18 cellular contexts compared by ENCODE assay signal in genomic region chr15:78037779-78038305, GRCh38. TPM values are rescaled to one million over a fixed set of nuclear protein-coding genes. Genes with fewer than 3 reads are reported as not detected.
A peak's percentile ranks its signal among the peaks of the same experiment; 100 is the strongest.
DNase-seq lines count a peak whose midpoint lies in the region; ATAC-seq and TF ChIP-seq lines count a peak whose summit lies in the region.
"Had no signal": no experiment of that assay in that cellular context is flagged by ENCODE, and none has a peak within 500 bp of the region (broad histone marks: within the 10 kb centered on the region; RNA-seq: fewer than 3 reads in every experiment).

No MANE protein-coding gene starts in this region.

- 42 to 58% methylated on average over 4 of the region's 4 CpGs for WGBS in upper lobe of left lung, 2 donors

- DNase-seq in activated naive CD4-positive, alpha-beta T cell (lab: John Stamatoyannopoulos, UW) = no peak
- DNase-seq in activated CD8-positive, alpha-beta T cell treated with anti-CD3 and anti-CD28 coated beads for 36 hours = no peak
- DNase-seq in upper lobe of left lung (no peak), T-helper 9 cell (no peak), HAP-1 (ENCODE audit: low spot score in 2 of 2) (no peak)
- DNase-seq: activated CD4-positive, alpha-beta T cell treated with anti-CD3 and anti-CD28 coated beads for 48 hours; adrenal gland; DMS79 treated with DMSO at 0.1 percent for 48 hours; mammary epithelial cell; NCI-H1105 treated with DMSO at 0.1 percent for 48 hours; NCI-H510A had no signal

- peak overlapping the region; percentile 1 for H3K27ac ChIP-seq in muscle layer of duodenum (ENCODE audit: low read length)
- H3K27ac ChIP-seq in upper lobe of left lung = peak overlapping the region; percentile 42 to 68 (median 58)

- H3K36me3 Mint-ChIP-seq in activated naive CD4-positive, alpha-beta T cell treated with anti-CD3 and anti-CD28 coated beads, Interleukin-2, amount 50 U/mL, for 24 hours = peaks cover 9% of the 10 kb centered on the region
- H3K36me3 Mint-ChIP-seq in activated CD8-positive, alpha-beta T cell treated with anti-CD3 and anti-CD28 coated beads for 36 hours (ENCODE audit: low read depth) = peaks cover 26% of the 10 kb centered on the region

- H3K4me1 Mint-ChIP-seq in activated naive CD4-positive, alpha-beta T cell treated with anti-CD3 and anti-CD28 coated beads, Interleukin-2, amount 50 U/mL, for 24 hours = peaks cover 97% of the 10 kb centered on the region
- peaks cover 93% of the 10 kb centered on the region for H3K4me1 Mint-ChIP-seq in activated CD8-positive, alpha-beta T cell treated with anti-CD3 and anti-CD28 coated beads for 36 hours (ENCODE audit: low read depth)

- no peak overlapping the region for H3K4me3 ChIP-seq in muscle layer of duodenum (ENCODE audit: low read depth in 1 of 2, low read length in 2 of 2)
- H3K4me3 ChIP-seq in upper lobe of left lung = no peak overlapping the region
- no peak overlapping the region for H3K4me3 ChIP-seq in HAP-1
- H3K4me3 ChIP-seq: adrenal gland, coronary artery, smooth muscle cell had no signal

- TF ChIP-seq EP300 in upper lobe of left lung (IDR thresholded peaks at IDR 0.05) = no peak

- peak overlapping the region; percentile 53 for H3K4me3 Mint-ChIP-seq in activated naive CD4-positive, alpha-beta T cell treated with anti-CD3 and anti-CD28 coated beads, Interleukin-2, amount 50 U/mL, for 24 hours
- H3K4me3 Mint-ChIP-seq in activated CD8-positive, alpha-beta T cell treated with anti-CD3 and anti-CD28 coated beads for 36 hours = peak overlapping the region; percentile 23

- no peak for TF ChIP-seq POLR2A in upper lobe of left lung (IDR thresholded peaks at IDR 0.05)

- H3K4me1 ChIP-seq in muscle layer of duodenum (ENCODE audit: control insufficient read depth in 1 of 2, insufficient read depth in 2 of 2, low read length in 2 of 2) (peaks cover 18 to 21% of the 10 kb centered on the region in 2 donors), upper lobe of left lung (peaks cover 65 to 76% (median 70%) of the 10 kb centered on the region in 4 donors), HAP-1 (no peaks in the 10 kb centered on the region)

- no peaks in the 10 kb centered on the region for H3K9me3 ChIP-seq in muscle layer of duodenum (ENCODE audit: control insufficient read depth in 1 of 2, low read length in 2 of 2)
- no peaks in the 10 kb centered on the region for H3K9me3 ChIP-seq in upper lobe of left lung
- H3K9me3 ChIP-seq in HAP-1 = no peaks in the 10 kb centered on the region
- H3K9me3 ChIP-seq: adrenal gland had no signal

- H3K27ac Mint-ChIP-seq in activated naive CD4-positive, alpha-beta T cell treated with anti-CD3 and anti-CD28 coated beads, Interleukin-2, amount 50 U/mL, for 24 hours = peak overlapping the region; percentile 38
- H3K27ac Mint-ChIP-seq in activated CD8-positive, alpha-beta T cell treated with anti-CD3 and anti-CD28 coated beads for 36 hours = peak overlapping the region; percentile 86

- no peaks in the 10 kb centered on the region for H3K27me3 ChIP-seq in muscle layer of duodenum (ENCODE audit: low read depth, low read length)
- H3K27me3 ChIP-seq in upper lobe of left lung = no peaks in the 10 kb centered on the region
- H3K27me3 ChIP-seq in HAP-1 (ENCODE audit: low read depth) = no peaks in the 10 kb centered on the region
- H3K27me3 ChIP-seq: adrenal gland had no signal

- no peaks in the 10 kb centered on the region for H3K9me3 Mint-ChIP-seq in activated naive CD4-positive, alpha-beta T cell treated with anti-CD3 and anti-CD28 coated beads, Interleukin-2, amount 50 U/mL, for 24 hours
- no peaks in the 10 kb centered on the region for H3K9me3 Mint-ChIP-seq in activated CD8-positive, alpha-beta T cell treated with anti-CD3 and anti-CD28 coated beads for 36 hours

- peaks cover 0 to 19% of the 10 kb centered on the region in 2 donors for H3K36me3 ChIP-seq in muscle layer of duodenum (ENCODE audit: control insufficient read depth in 1 of 2, insufficient read depth in 2 of 2, low read length in 2 of 2)
- peaks cover 0 to 17% (median 6%) of the 10 kb centered on the region in 4 donors for H3K36me3 ChIP-seq in upper lobe of left lung
- peaks cover 4% of the 10 kb centered on the region for H3K36me3 ChIP-seq in HAP-1 (replicated peaks)

- POLR2A ChIA-PET in activated CD8-positive, alpha-beta T cell treated with anti-CD3 and anti-CD28 coated beads for 36 hours (lab: Charles Lee) = interaction anchor here (1.8 kb wide), 1 partner anchor 10 kb away, joined by 5 read pairs; no protein-coding TSS in a partner anchor

- no peak for ATAC-seq in activated CD8-positive, alpha-beta T cell treated with anti-CD3 and anti-CD28 coated beads for 36 hours
- ATAC-seq in upper lobe of left lung (ENCODE audit: low FRiP score in 2 of 2) (no peak), esophagus mucosa (no peak)

- TF ChIP-seq CTCF in activated CD8-positive, alpha-beta T cell treated with anti-CD3 and anti-CD28 coated beads for 36 hours (IDR thresholded peaks at IDR 0.05) = no peak
- TF ChIP-seq CTCF in upper lobe of left lung (IDR thresholded peaks at IDR 0.05) = no peak

- intact Hi-C loops in activated CD8-positive, alpha-beta T cell treated with anti-CD3 and anti-CD28 coated beads for 36 hours (cut with micrococcal nuclease) = no loop called here

- CTCF ChIA-PET in activated CD8-positive, alpha-beta T cell treated with anti-CD3 and anti-CD28 coated beads for 36 hours (lab: Charles Lee) = interaction anchor here (2.3 kb wide), 1 partner anchor 19 kb away, joined by 6 read pairs; no protein-coding TSS in a partner anchor

- no peaks in the 10 kb centered on the region for H3K27me3 Mint-ChIP-seq in activated naive CD4-positive, alpha-beta T cell treated with anti-CD3 and anti-CD28 coated beads, Interleukin-2, amount 50 U/mL, for 24 hours
- no peaks in the 10 kb centered on the region for H3K27me3 Mint-ChIP-seq in activated CD8-positive, alpha-beta T cell treated with anti-CD3 and anti-CD28 coated beads for 36 hours

- in situ Hi-C loops in HAP-1 (cut with MboI; ENCODE audit: low sequenced_read_pairs) = no loop called here

RNA-seq across cellular contexts. Expression of gene TBC1D2B, which starts 39.7 kb away (rescaled TPM):
- 10 to 100 TPM; 62.9 to 65.7 TPM for total RNA-seq in activated CD8-positive, alpha-beta T cell treated with anti-CD3 and anti-CD28 coated beads for 36 hours
- total RNA-seq in upper lobe of left lung (100 to 1,000 TPM in 1 of 6 donors, 10 to 100 TPM in 5; 31.5 to 103 (median 64.2) TPM), esophagus mucosa (18.6 TPM)

RNA-seq across cellular contexts. Expression of gene SH2D7, which starts 54.5 kb away (rescaled TPM):
- not detected for total RNA-seq in activated CD8-positive, alpha-beta T cell treated with anti-CD3 and anti-CD28 coated beads for 36 hours
- total RNA-seq in upper lobe of left lung (under 1 TPM in 1 of 6 donors, not detected in 5; 0.09 TPM), esophagus mucosa (not detected)
- total RNA-seq: adrenal gland, mammary epithelial cell, omental fat pad, smooth muscle cell, temporal lobe had no signal
